Comparison of ENCODE assay signal across 19 cellular contexts in the genomic region with DNA sequence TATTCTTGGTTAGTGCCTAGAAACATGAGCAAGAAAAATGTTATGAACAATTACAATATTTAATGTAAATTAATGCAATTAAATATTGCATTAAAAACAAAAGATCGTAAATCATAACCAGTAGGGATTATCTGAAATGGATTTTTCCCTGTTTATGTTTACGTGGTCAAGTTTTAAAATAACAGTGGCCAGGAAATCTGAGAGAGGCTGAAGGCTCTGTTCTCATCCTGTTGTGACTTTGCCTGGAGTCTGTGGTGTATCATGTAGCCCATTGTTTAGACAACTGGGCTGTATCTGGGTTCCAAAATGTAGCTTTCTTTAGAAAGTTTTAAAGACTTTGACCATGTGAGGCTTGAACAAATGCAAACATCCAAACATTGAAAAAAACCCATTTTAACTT. TPM values are rescaled to one million over a fixed set of nuclear protein-coding genes. Genes with fewer than 3 reads are reported as not detected.
DNase-seq lines count a peak whose midpoint lies in the region; ATAC-seq, FAIRE-seq and TF ChIP-seq lines count a peak whose summit lies in the region.
"Had no signal": no experiment of that assay in that cellular context is flagged by ENCODE, and none has a peak within 500 bp of the region (broad histone marks: within the 10 kb centered on the region; RNA-seq: fewer than 3 reads in every experiment).

No MANE protein-coding gene starts in this region.

- WGBS in heart right ventricle, 2 donors = 61 to 62% methylated on average over 2 of the region's 2 CpGs

- ATAC-seq in heart right ventricle (no peak), GM18909 (IDR thresholded peaks at IDR 0.05; ENCODE audit: poor library complexity, unreplicated experiment) (no peak), left lobe of liver (no peak)
- ATAC-seq: A549; naive thymus-derived CD8-positive, alpha-beta T cell; sciatic nerve; stimulated activated memory B cell treated with anti-CD40 and anti-IgM and Interleukin-4, amounts not matched to agents 10 μg/mL and 1 μg/mL and 100 μg/mL, for 72 hours had no signal

- H3K4me3 ChIP-seq in AG04450 (ENCODE audit: low read depth, low read length) = no peak overlapping the region
- peak overlapping the region; percentile 69 to 98 for H3K4me3 ChIP-seq in kidney (ENCODE audit: low read length in 2 of 2)
- H3K4me3 ChIP-seq in heart right ventricle = no peak overlapping the region
- H3K4me3 ChIP-seq: A549 had no signal

- no peaks in the 10 kb centered on the region for H3K36me3 ChIP-seq in kidney (ENCODE audit: control insufficient read depth in 1 of 2, insufficient read depth in 2 of 2, low read length in 2 of 2)
- H3K36me3 ChIP-seq in heart right ventricle = no peaks in the 10 kb centered on the region

- DNase-seq in AG04450 (ENCODE audit: low read depth, low spot score) (peak; percentile 59), M059J (ENCODE audit: low read depth) (peak; percentile 80), dermis blood vessel endothelial cell (peak; percentile 76), kidney (no peak), heart right ventricle (no peak), NCI-H2107 treated with DMSO at 0.1 percent for 48 hours (lab: John Stamatoyannopoulos, UW; ENCODE audit: unreplicated experiment) (no peak), left lobe of liver (ENCODE audit: low spot score) (no peak)
- DNase-seq: activated CD4-positive, alpha-beta memory T cell treated with anti-CD3 and anti-CD28 coated beads for 36 hours; effector CD8-positive, alpha-beta T cell; kidney glomerular epithelial cell; naive thymus-derived CD8-positive, alpha-beta T cell; NCI-H1436 treated with DMSO at 0.1 percent for 48 hours; SK-N-SH; trophoblast cell had no signal

- H3K9me3 ChIP-seq in AG04450 (ENCODE audit: control insufficient read depth, insufficient read depth, low read length) (no peaks in the 10 kb centered on the region; the same call in 1 of the 2 replicates), kidney (ENCODE audit: control insufficient read depth in 1 of 2, low read length in 2 of 2) (no peaks in the 10 kb centered on the region), heart right ventricle (no peaks in the 10 kb centered on the region)
- H3K9me3 ChIP-seq: A549, SK-N-SH had no signal

- POLR2A ChIA-PET in AG04450 (lab: Yijun Ruan, JAX) = no interaction called here

- H3K27ac ChIP-seq in AG04450 (ENCODE audit: low read depth, low read length) (no peak overlapping the region), kidney (ENCODE audit: low read depth in 2 of 2, low read length in 2 of 2) (peak overlapping the region; percentile 41 to 47), heart right ventricle (peak overlapping the region in 1 of 10 donors; percentile 9)
- H3K27ac ChIP-seq: A549 had no signal

- no peaks in the 10 kb centered on the region for H3K27me3 ChIP-seq in AG04450 (ENCODE audit: control insufficient read depth, insufficient read depth, low read length)
- peaks cover 0 to 61% (median 0%) of the 10 kb centered on the region in 7 donors for H3K27me3 ChIP-seq in heart right ventricle

- peaks cover 2 to 11% of the 10 kb centered on the region in 2 donors for H3K4me1 ChIP-seq in kidney (ENCODE audit: control insufficient read depth in 1 of 2, insufficient read depth in 1 of 2, low read depth in 1 of 2, low read length in 2 of 2)
- peaks cover 0 to 36% (median 27%) of the 10 kb centered on the region in 9 donors for H3K4me1 ChIP-seq in heart right ventricle

- no peak for TF ChIP-seq CTCF in AG04450 (IDR thresholded peaks at IDR 0.05; ENCODE audit: low read depth, low read length)
- TF ChIP-seq CTCF in kidney (IDR thresholded peaks at IDR 0.05; ENCODE audit: borderline replicate concordance, extremely low read depth, insufficient read depth) = no peak
- no peak for TF ChIP-seq CTCF in heart right ventricle (IDR thresholded peaks at IDR 0.05)

- no peak overlapping the region for H3K9ac ChIP-seq in kidney (ENCODE audit: low read length in 2 of 2)
- H3K9ac ChIP-seq: SK-N-SH had no signal

- FAIRE-seq in kidney (lab: Jason Lieb, UNC) = no peak
- FAIRE-seq: A549, TTC549 had no signal

- intact Hi-C loops in kidney (cut with DNase I) = no loop called here
- intact Hi-C loops in heart right ventricle (cut with DNase I) = no loop called here

- CTCF ChIA-PET in AG04450 (lab: Charles Lee) = no interaction called here

RNA-seq across cellular contexts. Expression of gene MYO6, which starts 2.4 kb away (rescaled TPM):
- polyA plus RNA-seq in AG04450 (2011; rRNA removed) (10.8 and 13.7 TPM in 2 replicates), kidney (ENCODE audit: insufficient read depth, low read depth, low replicate concordance) (32.0 TPM), heart right ventricle (1 to 10 TPM; 2.4 to 9.7 TPM)
- 9.2 and 12.9 TPM in 2 replicates for polyA minus RNA-seq in AG04450 (2011; rRNA and poly(A)+ RNA removed)
- total RNA-seq in M059J (2014; rRNA removed; shearing (Covaris generic)) = 2.2 and 8.2 TPM in 2 replicates
- total RNA-seq in dermis blood vessel endothelial cell (34.4 and 67.2 TPM in 2 replicates), kidney (114 TPM), heart right ventricle (1 to 10 TPM; 3.5 to 6.8 (median 5.1) TPM), left lobe of liver (15.3 TPM)

Comparison
In these comparisons a context has a peak if more than half of its experiments do, and no peak if none do; other contexts are left out.
1. DNase-seq: peak in AG04450 (single experiment), M059J (single experiment) and dermis blood vessel endothelial cell (single experiment); none in kidney (single experiment), heart right ventricle (0 of 2), NCI-H2107 treated with DMSO at 0.1 percent for 48 hours (single experiment) and left lobe of liver (single experiment).
2. H3K4me3 ChIP-seq: peak in kidney (2 of 2); none in AG04450 (single experiment) and heart right ventricle (0 of 10).